ENCODE assay signal across 12 cellular contexts in the genomic region with DNA sequence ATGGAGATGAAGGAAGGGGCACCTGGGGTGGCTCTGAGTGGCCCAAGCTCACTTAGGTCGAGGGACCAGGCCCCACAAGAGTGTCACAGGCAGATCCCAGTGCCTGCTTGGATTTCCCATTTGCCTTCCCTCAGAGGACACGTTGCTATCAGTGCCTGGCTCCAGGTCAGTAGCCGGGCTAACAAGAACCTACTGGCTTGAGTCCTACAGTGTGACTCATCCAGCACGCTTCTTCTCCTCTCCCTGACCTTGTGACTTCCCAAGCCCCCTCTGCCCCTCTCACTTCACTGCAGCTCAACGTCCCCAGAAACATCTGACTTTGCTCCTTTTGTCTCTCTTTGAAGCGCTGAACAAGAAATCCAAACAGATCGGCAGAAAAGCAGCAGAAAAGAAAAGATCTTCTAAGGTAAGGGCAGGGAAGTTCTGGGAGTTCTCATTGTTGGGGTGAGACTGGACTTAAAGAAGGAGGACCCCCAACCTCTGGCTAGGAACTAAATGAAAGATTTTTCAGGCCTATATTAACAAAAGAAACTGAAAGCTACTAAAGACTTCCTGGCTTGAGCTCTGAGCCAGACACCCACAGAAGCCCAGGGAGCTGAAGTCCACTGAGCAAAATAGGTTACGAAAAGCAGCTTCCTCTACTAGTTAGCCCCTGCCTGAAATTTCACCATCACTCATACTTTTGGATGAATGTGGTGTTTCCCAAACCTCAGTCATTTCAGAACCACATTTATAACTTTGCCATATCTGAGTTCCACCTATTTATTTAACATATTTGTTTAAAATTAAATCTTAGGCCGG. TPM values are rescaled to one million over a fixed set of nuclear protein-coding genes. Genes with fewer than 3 reads are reported as not detected.
A peak's percentile ranks its signal among the peaks of the same experiment; 100 is the strongest.
DNase-seq lines count a peak whose midpoint lies in the region; ATAC-seq and TF ChIP-seq lines count a peak whose summit lies in the region.
"Had no signal": no experiment of that assay in that cellular context is flagged by ENCODE, and none has a peak within 500 bp of the region (broad histone marks: within the 10 kb centered on the region; RNA-seq: fewer than 3 reads in every experiment).

No MANE protein-coding gene starts in this region.

- no peak overlapping the region for H3K4me3 Mint-ChIP-seq in CD4-positive, alpha-beta T cell
- H3K4me3 Mint-ChIP-seq in stimulated activated memory B cell treated with anti-CD40 and anti-IgM and Interleukin-4, amounts not matched to agents 10 μg/mL and 1 μg/mL and 100 μg/mL, for 72 hours: no peak overlapping the region

- POLR2A ChIA-PET in Panc1 (lab: Charles Lee): interaction anchor here (0.6 kb wide), 1 partner anchor 498 kb away, joined by 5 read pairs; no protein-coding TSS in a partner anchor
- POLR2A ChIA-PET in CD4-positive, alpha-beta T cell (lab: Charles Lee): no interaction called here

- no peaks in the 10 kb centered on the region for H3K27me3 Mint-ChIP-seq in CD4-positive, alpha-beta T cell
- H3K27me3 Mint-ChIP-seq in stimulated activated memory B cell treated with anti-CD40 and anti-IgM and Interleukin-4, amounts not matched to agents 10 μg/mL and 1 μg/mL and 100 μg/mL, for 72 hours: no peaks in the 10 kb centered on the region

- ATAC-seq in Panc1 (no peak), Right ventricle myocardium inferior (peak; percentile 92), GM21360 (IDR thresholded peaks at IDR 0.05; ENCODE audit: unreplicated experiment) (no peak), GM21529 (IDR thresholded peaks at IDR 0.05; ENCODE audit: unreplicated experiment) (no peak)
- no peak for ATAC-seq in CD4-positive, alpha-beta T cell (ENCODE audit: poor library complexity)
- ATAC-seq in stimulated activated memory B cell treated with anti-CD40 and anti-IgM and Interleukin-4, amounts not matched to agents 10 μg/mL and 1 μg/mL and 100 μg/mL, for 72 hours: no peak
- ATAC-seq: body of pancreas had no signal

- DNase-seq in Panc1 (ENCODE audit: low read depth, low spot score) (no peak), Right ventricle myocardium inferior (ENCODE audit: missing footprints) (no peak), non-pigmented ciliary epithelial cell (ENCODE audit: low read depth) (peak; percentile 10)
- no peak for DNase-seq in CD4-positive, alpha-beta T cell
- DNase-seq: midbrain had no signal

- H3K9me3 ChIP-seq in Panc1 (ENCODE audit: control insufficient read depth, insufficient read depth, low read depth, low read length): no peaks in the 10 kb centered on the region
- H3K9me3 ChIP-seq in CD4-positive, alpha-beta T cell (ENCODE audit: control insufficient read depth, low read length): no peaks in the 10 kb centered on the region
- H3K9me3 ChIP-seq: body of pancreas had no signal

- intact Hi-C loops in Panc1 (cut with micrococcal nuclease; ENCODE audit: unreplicated experiment): no loop called here
- intact Hi-C loops in Right ventricle myocardium inferior (cut with DNase I): loop anchor here (5.0 kb wide), 1 partner anchor 45 kb away; no protein-coding TSS in a partner anchor
- intact Hi-C loops in CD4-positive, alpha-beta T cell (cut with DNase I, micrococcal nuclease): no loop called here

- no peak overlapping the region for H3K4me3 ChIP-seq in Panc1 (ENCODE audit: low read depth in 2 of 2, low read length in 2 of 2)
- H3K4me3 ChIP-seq: body of pancreas had no signal

- CTCF ChIA-PET in Panc1 (lab: Charles Lee): no interaction called here
- CTCF ChIA-PET in CD4-positive, alpha-beta T cell (lab: Charles Lee): no interaction called here

- peak overlapping the region; percentile 63 for H3K27ac ChIP-seq in C4-2B
- H3K27ac ChIP-seq in Panc1 (ENCODE audit: low read length): no peak overlapping the region
- no peak overlapping the region for H3K27ac ChIP-seq in CD4-positive, alpha-beta T cell (ENCODE audit: low read depth, low read length)
- H3K27ac ChIP-seq: KMS-11 had no signal

- no peaks in the 10 kb centered on the region for H3K27me3 ChIP-seq in Panc1 (ENCODE audit: control insufficient read depth, insufficient read depth, low read length)
- H3K27me3 ChIP-seq in CD4-positive, alpha-beta T cell (ENCODE audit: control insufficient read depth, insufficient read depth, low read length): no peaks in the 10 kb centered on the region
- H3K27me3 ChIP-seq: body of pancreas had no signal

- TF ChIP-seq CTCF in C4-2B (conservative IDR thresholded peaks at IDR 0.05) (no peak), Panc1 (IDR thresholded peaks at IDR 0.05) (no peak)
- no peak for TF ChIP-seq CTCF in CD4-positive, alpha-beta T cell (IDR thresholded peaks at IDR 0.05)

- no peaks in the 10 kb centered on the region for H3K36me3 Mint-ChIP-seq in CD4-positive, alpha-beta T cell (ENCODE audit: low read depth)
- H3K36me3 Mint-ChIP-seq in stimulated activated memory B cell treated with anti-CD40 and anti-IgM and Interleukin-4, amounts not matched to agents 10 μg/mL and 1 μg/mL and 100 μg/mL, for 72 hours: no peaks in the 10 kb centered on the region

- in situ Hi-C loops in Panc1 (cut with HindIII; ENCODE audit: low pct_unique_long_range_greater_than_20kb, low sequenced_read_pairs): no loop called here

- TSS peak; percentile 40 for BruUV-seq in Panc1 (replicated peaks; lab: Mats Ljungman, UMichigan)

- no peaks in the 10 kb centered on the region for H3K4me1 ChIP-seq in Panc1 (ENCODE audit: control insufficient read depth, insufficient read depth, low read length)
- H3K4me1 ChIP-seq: body of pancreas had no signal

- no peaks in the 10 kb centered on the region for H3K36me3 ChIP-seq in Panc1 (ENCODE audit: control insufficient read depth, insufficient read depth, low read length)

- H3K27ac Mint-ChIP-seq in CD4-positive, alpha-beta T cell: no peak overlapping the region
- H3K27ac Mint-ChIP-seq in stimulated activated memory B cell treated with anti-CD40 and anti-IgM and Interleukin-4, amounts not matched to agents 10 μg/mL and 1 μg/mL and 100 μg/mL, for 72 hours: no peak overlapping the region

- H3K4me1 Mint-ChIP-seq in CD4-positive, alpha-beta T cell (ENCODE audit: low read depth): no peaks in the 10 kb centered on the region
- H3K4me1 Mint-ChIP-seq in stimulated activated memory B cell treated with anti-CD40 and anti-IgM and Interleukin-4, amounts not matched to agents 10 μg/mL and 1 μg/mL and 100 μg/mL, for 72 hours: peaks cover 6% of the 10 kb centered on the region

- no peaks in the 10 kb centered on the region for H3K9me3 Mint-ChIP-seq in CD4-positive, alpha-beta T cell
- no peaks in the 10 kb centered on the region for H3K9me3 Mint-ChIP-seq in stimulated activated memory B cell treated with anti-CD40 and anti-IgM and Interleukin-4, amounts not matched to agents 10 μg/mL and 1 μg/mL and 100 μg/mL, for 72 hours

RNA-seq across cellular contexts. Expression of a gene that starts 21.5 kb away (rescaled TPM):
- not detected for total RNA-seq in Panc1 (2021; ENCODE audit: unreplicated experiment)
- not detected for polyA plus RNA-seq in Panc1 (2012; ENCODE audit: insufficient read length)
- total RNA-seq in Right ventricle myocardium inferior: 15.0 TPM
- total RNA-seq in CD4-positive, alpha-beta T cell: not detected
- total RNA-seq: body of pancreas; T-helper 2 cell treated with Interferon-gamma antibody and Interleukin-4, amounts not matched to agents 100 ng/mL and 5 ng/mL, for 36 hours had no signal

RNA-seq across cellular contexts. Expression of a gene that starts 40.5 kb away (rescaled TPM):
- total RNA-seq in Panc1 (2021; ENCODE audit: unreplicated experiment) (171 TPM), Right ventricle myocardium inferior (69.5 TPM)
- 207 TPM for polyA plus RNA-seq in Panc1 (2012; ENCODE audit: insufficient read length)
- total RNA-seq in CD4-positive, alpha-beta T cell: 10 to 100 TPM; 16.7 to 16.9 TPM

Comparison
In these comparisons a context has a peak if more than half of its experiments do, and no peak if none do; other contexts are left out.
1. RNA of a gene that starts 21.5 kb away (total RNA-seq): 15.0 TPM in Right ventricle myocardium inferior (single experiment); not detected in CD4-positive, alpha-beta T cell and not detected in Panc1 (single experiment); every median in the first group is over 10 times any median in the second.